8 cellular contexts compared by ENCODE assay signal in genomic region chr22:38751422-38752346, GRCh38. TPM values are rescaled to one million over a fixed set of nuclear protein-coding genes. Genes with fewer than 3 reads are reported as not detected.
DNase-seq lines count a peak whose midpoint lies in the region; ATAC-seq, FAIRE-seq and TF ChIP-seq lines count a peak whose summit lies in the region.

No MANE protein-coding gene starts in this region.

- peak overlapping the region; percentile 98 for H3K27ac Mint-ChIP-seq in activated naive CD8-positive, alpha-beta T cell treated with anti-CD3 and anti-CD28 coated beads, Interleukin-2, amount 50 U/mL, for 24 hours
- peak overlapping the region; percentile 52 to 86 (median 73) for H3K27ac Mint-ChIP-seq in nephron

- no peaks in the 10 kb centered on the region for H3K27me3 ChIP-seq in BLaER1 treated with 17β-estradiol and CSF1 and Interleukin-3, amounts not matched to agents 10 nM and 100 nM
- no peaks in the 10 kb centered on the region for H3K27me3 ChIP-seq in vagina

- H4K20me1 ChIP-seq in BLaER1 treated with 17β-estradiol and CSF1 and Interleukin-3, amounts not matched to agents 10 nM and 100 nM = peaks cover 29 to 68% (median 49%) of the 10 kb centered on the region in 11 experiments; a peak in 21 of 22 replicates

- H3K9me3 ChIP-seq in BLaER1 treated with 17β-estradiol and CSF1 and Interleukin-3, amounts not matched to agents 10 nM and 100 nM (replicated peaks in 1 of 11) = no peaks in the 10 kb centered on the region
- no peaks in the 10 kb centered on the region for H3K9me3 ChIP-seq in vagina

- H3K4me2 ChIP-seq in BLaER1 treated with 17β-estradiol and CSF1 and Interleukin-3, amounts not matched to agents 10 nM and 100 nM = peak overlapping the region; percentile 86 to 100 (median 98)

- DNase-seq in SW480 (ENCODE audit: low spot score) (peak; percentile 44), vagina (ENCODE audit: extremely low spot score in 2 of 2) (no peak), hepatic stellate cell (ENCODE audit: low spot score) (no peak), HTR-8/SVneo (ENCODE audit: insufficient read length, low spot score) (no peak)
- DNase-seq in activated naive CD8-positive, alpha-beta T cell treated with anti-CD3 and anti-CD28 coated beads, Interleukin-2, amount 50 U/mL, for 24 hours = peak; percentile 77

- H3K27ac ChIP-seq in BLaER1 treated with 17β-estradiol and CSF1 and Interleukin-3, amounts not matched to agents 10 nM and 100 nM = peak overlapping the region; percentile 57 to 99 (median 98)
- H3K27ac ChIP-seq in vagina = peak overlapping the region; percentile 22

- H3K36me3 ChIP-seq in BLaER1 treated with 17β-estradiol and CSF1 and Interleukin-3, amounts not matched to agents 10 nM and 100 nM = peaks cover 48 to 71% (median 65%) of the 10 kb centered on the region in 11 experiments
- peaks cover 5 to 54% of the 10 kb centered on the region in 2 donors for H3K36me3 ChIP-seq in vagina

- no peak for TF ChIP-seq POLR2A in vagina (IDR thresholded peaks at IDR 0.05)

- H3K4me3 Mint-ChIP-seq in activated naive CD8-positive, alpha-beta T cell treated with anti-CD3 and anti-CD28 coated beads, Interleukin-2, amount 50 U/mL, for 24 hours = peak overlapping the region; percentile 92
- H3K4me3 Mint-ChIP-seq in nephron = peak overlapping the region in 1 of 3 experiments; percentile 37

- peak overlapping the region; percentile 64 to 98 (median 97); a peak in 21 of 22 replicates for H3K9ac ChIP-seq in BLaER1 treated with 17β-estradiol and CSF1 and Interleukin-3, amounts not matched to agents 10 nM and 100 nM

- H3K4me1 ChIP-seq in BLaER1 treated with 17β-estradiol and CSF1 and Interleukin-3, amounts not matched to agents 10 nM and 100 nM = peaks cover 50 to 67% (median 58%) of the 10 kb centered on the region in 10 experiments
- peaks cover 60% of the 10 kb centered on the region for H3K4me1 ChIP-seq in vagina

- intact Hi-C loops in vagina (cut with DNase I) = loop anchor here (5.0 kb wide), 1 partner anchor 44 kb away; the partner anchor contains the start of gene GTPBP1

- no peak for FAIRE-seq in HTR-8/SVneo (lab: Jason Lieb, UNC)

- H3K4me1 Mint-ChIP-seq in activated naive CD8-positive, alpha-beta T cell treated with anti-CD3 and anti-CD28 coated beads, Interleukin-2, amount 50 U/mL, for 24 hours = peaks cover 59% of the 10 kb centered on the region
- peaks cover 29% of the 10 kb centered on the region for H3K4me1 Mint-ChIP-seq in nephron

- peak overlapping the region; percentile 33 to 99 (median 94) for H3K4me3 ChIP-seq in BLaER1 treated with 17β-estradiol and CSF1 and Interleukin-3, amounts not matched to agents 10 nM and 100 nM
- no peak overlapping the region for H3K4me3 ChIP-seq in vagina

- TF ChIP-seq CTCF in nephron (IDR thresholded peaks at IDR 0.05; ENCODE audit: unreplicated experiment in 3 of 3) = no peak
- TF ChIP-seq CTCF in vagina (IDR thresholded peaks at IDR 0.05) = no peak

- H3K36me3 Mint-ChIP-seq in activated naive CD8-positive, alpha-beta T cell treated with anti-CD3 and anti-CD28 coated beads, Interleukin-2, amount 50 U/mL, for 24 hours (ENCODE audit: low read depth) = peaks cover 41% of the 10 kb centered on the region
- peaks cover 34% of the 10 kb centered on the region for H3K36me3 Mint-ChIP-seq in nephron (ENCODE audit: low read depth)

- no peaks in the 10 kb centered on the region for H3K27me3 Mint-ChIP-seq in activated naive CD8-positive, alpha-beta T cell treated with anti-CD3 and anti-CD28 coated beads, Interleukin-2, amount 50 U/mL, for 24 hours
- H3K27me3 Mint-ChIP-seq in nephron (ENCODE audit: low read depth) = no peaks in the 10 kb centered on the region

- peak; percentile 47 for ATAC-seq in HG02759 (IDR thresholded peaks at IDR 0.05; ENCODE audit: unreplicated experiment)
- ATAC-seq in activated naive CD8-positive, alpha-beta T cell treated with anti-CD3 and anti-CD28 coated beads, Interleukin-2, amount 50 U/mL, for 24 hours = peak; percentile 33

- no peaks in the 10 kb centered on the region for H3K9me3 Mint-ChIP-seq in activated naive CD8-positive, alpha-beta T cell treated with anti-CD3 and anti-CD28 coated beads, Interleukin-2, amount 50 U/mL, for 24 hours
- no peaks in the 10 kb centered on the region for H3K9me3 Mint-ChIP-seq in nephron

RNA-seq across cellular contexts. Expression of gene SUN2, which starts 4.1 kb away (rescaled TPM):
- total RNA-seq in vagina = 258 TPM

RNA-seq across cellular contexts. Expression of gene DNAL4, which starts 42.3 kb away (rescaled TPM):
- 14.7 TPM for total RNA-seq in vagina

RNA-seq across cellular contexts. Expression of gene GTPBP1, which starts 45.9 kb away (rescaled TPM):
- total RNA-seq in vagina = 69.5 TPM

RNA-seq across cellular contexts. Expression of gene JOSD1, which starts 50.9 kb away (rescaled TPM):
- 106 TPM for total RNA-seq in vagina

Comparison
In these comparisons a context has a peak if more than half of its experiments do, and no peak if none do; other contexts are left out.
1. H3K4me3 ChIP-seq: peak in BLaER1 treated with 17β-estradiol and CSF1 and Interleukin-3, amounts not matched to agents 10 nM and 100 nM (10 of 10); none in vagina (0 of 2).
2. DNase-seq: peak in SW480 (single experiment) and activated naive CD8-positive, alpha-beta T cell treated with anti-CD3 and anti-CD28 coated beads, Interleukin-2, amount 50 U/mL, for 24 hours (single experiment); none in vagina (0 of 2), hepatic stellate cell (single experiment) and HTR-8/SVneo (single experiment).